ENCODE assay signal across 26 cellular contexts in genomic region chr6:4692664-4693063, GRCh38.
"Had no signal": no experiment of that assay in that cellular context is flagged by ENCODE, and none has a peak within 500 bp of the region (broad histone marks: within the 10 kb centered on the region; RNA-seq: fewer than 3 reads in every experiment).

No MANE protein-coding gene starts in this region.

- H3K27me3 ChIP-seq: stomach, suprapubic skin, testis, thyroid gland, tibial artery, tibial nerve, transverse colon, upper lobe of left lung, upper lobe of right lung, uterus, vagina had no signal

- DNase-seq: stimulated activated CD4-positive, alpha-beta T cell treated with anti-CD3 and anti-CD28 coated beads, Interleukin-2, amount 100 ng/mL, for 48 hours; stimulated activated CD4-positive, alpha-beta T cell treated with anti-CD3 and anti-CD28 coated beads, Interleukin-4, amount 100 ng/mL, for 1 hour; stimulated activated CD4-positive, alpha-beta T cell treated with anti-CD3 and anti-CD28 coated beads, Interleukin-4, amount 100 ng/mL, for 24 hours; stimulated activated CD4-positive, alpha-beta T cell treated with anti-CD3 and anti-CD28 coated beads, Interleukin-4, amount 100 ng/mL, for 4 hours; stimulated activated CD8-positive, alpha-beta memory T cell treated with anti-CD3 and anti-CD28 coated beads, Interleukin-4, amount 100 ng/mL, for 48 hours; stimulated activated naive B cell treated with anti-CD40 and anti-IgM and Interleukin-4, amounts not matched to agents 10 μg/mL and 1 μg/mL and 100 μg/mL, for 72 hours; stimulated activated naive CD4-positive, alpha-beta T cell; stimulated activated naive CD4-positive, alpha-beta T cell treated with Interleukin-2 at 50 U/mL for 16 hours; stimulated activated naive CD8-positive, alpha-beta T cell treated with anti-CD3 and anti-CD28 coated beads, Interleukin-15, amount 100 ng/mL, for 72 hours; stimulated activated naive CD8-positive, alpha-beta T cell treated with anti-CD3 and anti-CD28 coated beads, Interleukin-15, Interleukin-2, amounts not matched to agents 100 U/mL and 50 U/mL, for 24 hours; stomach; substantia nigra; testis; thyroid gland; tibial artery; transverse colon; trophoblast cell; upper lobe of left lung; upper lobe of right lung; uterus had no signal

- H3K4me1 ChIP-seq: testis, thyroid gland, tibial nerve, transverse colon, upper lobe of right lung, uterus, vagina had no signal

- H3K27ac ChIP-seq: stomach, suprapubic skin, testis, thoracic aorta, thyroid gland, tibial artery, tibial nerve, transverse colon, upper lobe of left lung, upper lobe of right lung, uterus, vagina had no signal

- H3K36me3 ChIP-seq: stomach, suprapubic skin, thoracic aorta, thyroid gland, tibial artery, tibial nerve, transverse colon, upper lobe of left lung, upper lobe of right lung, uterus, vagina had no signal

- ATAC-seq: stimulated activated effector memory CD8-positive, alpha-beta T cell treated with anti-CD3 and anti-CD28 coated beads, Interleukin-12 subunit alpha, Interleukin-12 subunit beta, amount 100 ng/mL, for 72 hours; stimulated activated naive CD8-positive, alpha-beta T cell treated with anti-CD3 and anti-CD28 coated beads, Interleukin-15, amount 100 ng/mL, for 72 hours; stimulated activated naive CD8-positive, alpha-beta T cell treated with anti-CD3 and anti-CD28 coated beads, Interleukin-15, Interleukin-2, amounts not matched to agents 100 U/mL and 50 U/mL, for 24 hours; upper lobe of right lung had no signal

- FAIRE-seq: urothelium cell line had no signal

- H3K9me3 ChIP-seq: suprapubic skin, testis, thoracic aorta, thyroid gland, tibial artery, upper lobe of left lung, upper lobe of right lung, uterus, vagina had no signal

- H3K4me3 ChIP-seq: stomach, suprapubic skin, testis, thoracic aorta, thyroid gland, tibial artery, tibial nerve, transverse colon, upper lobe of left lung, upper lobe of right lung, uterus, vagina had no signal
